Comparison of ENCODE assay signal across 22 cellular contexts in genomic region chr6:161255518-161255917, GRCh38.
"Had no signal": no experiment of that assay in that cellular context is flagged by ENCODE, and none has a peak within 500 bp of the region (broad histone marks: within the 10 kb centered on the region; RNA-seq: fewer than 3 reads in every experiment).

No MANE protein-coding gene starts in this region.

- H3K4me1 Mint-ChIP-seq: stimulated activated naive B cell treated with anti-CD40 and anti-IgM and Interleukin-4, amounts not matched to agents 10 μg/mL and 1 μg/mL and 100 μg/mL, for 72 hours had no signal

- ATAC-seq: body of pancreas; gastroesophageal sphincter; naive thymus-derived CD8-positive, alpha-beta T cell; stimulated activated naive B cell treated with anti-CD40 and anti-IgM and Interleukin-4, amounts not matched to agents 10 μg/mL and 1 μg/mL and 100 μg/mL, for 72 hours; T-helper 17 cell had no signal

- H3K9me3 ChIP-seq: body of pancreas, colonic mucosa, gastroesophageal sphincter, neutrophil, ovary, prostate gland, tibial nerve had no signal

- H3K27ac ChIP-seq: body of pancreas, colonic mucosa, gastroesophageal sphincter, neutrophil, ovary, prostate gland, tibial nerve, VCaP had no signal

- DNase-seq: activated CD4-positive, alpha-beta T cell treated with anti-CD3 and anti-CD28 coated beads for 4 hours; activated CD4-positive, alpha-beta T cell treated with anti-CD3 and anti-CD28 coated beads, Interleukin-2, amount 50 U/mL, for 48 hours; activated CD8-positive, alpha-beta memory T cell treated with anti-CD3 and anti-CD28 coated beads for 24 hours; activated effector memory CD4-positive, alpha-beta T cell treated with Interleukin-2 at 50 U/mL for 16 hours; activated naive CD4-positive, alpha-beta T cell treated with Interleukin-2 at 50 U/mL for 16 hours; aorta; body of pancreas; cerebellar nuclear complex; colonic mucosa; effector memory CD4-positive, alpha-beta T cell; naive thymus-derived CD8-positive, alpha-beta T cell; stimulated activated CD4-positive, alpha-beta T cell treated with anti-CD3 and anti-CD28 coated beads, Interleukin-15, amount 100 ng/mL, for 24 hours; stimulated activated CD4-positive, alpha-beta T cell treated with anti-CD3 and anti-CD28 coated beads, Interleukin-2, amount 100 ng/mL, for 24 hours; stimulated activated naive B cell treated with anti-CD40 and anti-IgM and Interleukin-4, amounts not matched to agents 10 μg/mL and 1 μg/mL and 100 μg/mL, for 72 hours; T-helper 17 cell had no signal

- H3K27ac Mint-ChIP-seq: activated naive CD8-positive, alpha-beta T cell; naive thymus-derived CD8-positive, alpha-beta T cell; stimulated activated naive B cell treated with anti-CD40 and anti-IgM and Interleukin-4, amounts not matched to agents 10 μg/mL and 1 μg/mL and 100 μg/mL, for 72 hours had no signal

- H3K36me3 ChIP-seq: colonic mucosa, neutrophil, ovary, prostate gland had no signal

- H3K27me3 Mint-ChIP-seq: activated naive CD8-positive, alpha-beta T cell; naive thymus-derived CD8-positive, alpha-beta T cell; stimulated activated naive B cell treated with anti-CD40 and anti-IgM and Interleukin-4, amounts not matched to agents 10 μg/mL and 1 μg/mL and 100 μg/mL, for 72 hours; T-helper 17 cell had no signal

- H3K4me3 Mint-ChIP-seq: activated naive CD8-positive, alpha-beta T cell; naive thymus-derived CD8-positive, alpha-beta T cell; stimulated activated naive B cell treated with anti-CD40 and anti-IgM and Interleukin-4, amounts not matched to agents 10 μg/mL and 1 μg/mL and 100 μg/mL, for 72 hours had no signal

- H3K4me1 ChIP-seq: body of pancreas, colonic mucosa, prostate gland had no signal

- H3K9me3 Mint-ChIP-seq: naive thymus-derived CD8-positive, alpha-beta T cell; stimulated activated naive B cell treated with anti-CD40 and anti-IgM and Interleukin-4, amounts not matched to agents 10 μg/mL and 1 μg/mL and 100 μg/mL, for 72 hours had no signal

- H3K4me3 ChIP-seq: body of pancreas, colonic mucosa, gastroesophageal sphincter, ovary, prostate gland, tibial nerve had no signal
